Comparison of ENCODE assay signal across 1 cellular context in the genomic region with DNA sequence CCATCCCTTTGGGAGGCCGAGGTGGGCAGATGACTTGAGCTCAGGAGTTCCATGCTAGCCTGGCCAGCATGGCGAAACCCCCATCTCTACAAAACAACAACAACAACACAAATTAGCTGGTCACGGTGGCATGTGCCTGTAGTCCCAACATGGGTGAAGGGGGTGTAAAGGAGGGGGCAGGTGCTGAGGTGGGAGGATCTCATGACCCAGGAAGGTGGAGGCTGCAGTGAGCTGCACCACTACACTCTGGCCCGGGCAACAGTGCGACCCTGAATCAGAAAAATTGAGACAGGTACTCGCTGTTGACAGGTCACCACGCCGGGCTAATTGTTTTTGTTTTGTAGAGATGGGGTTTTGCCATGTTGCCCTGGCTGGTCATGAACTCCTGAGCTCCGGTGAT.
TF ChIP-seq lines count a peak whose summit lies in the region.

No MANE protein-coding gene starts in this region.

TF ChIP-seq in GM12878, 131 proteins besides CTCF, POLR2A, EP300 and RAD21:
- peak; percentile 38; the same call in 1 of the 2 replicates for TF ChIP-seq POLR2AphosphoS5 (IDR thresholded peaks at IDR 0.05; ENCODE audit: low read length)
- no peak for TF ChIP-seq NBN (IDR thresholded peaks at IDR 0.05)
